Comparison of ENCODE assay signal across 8 cellular contexts in the genomic region with DNA sequence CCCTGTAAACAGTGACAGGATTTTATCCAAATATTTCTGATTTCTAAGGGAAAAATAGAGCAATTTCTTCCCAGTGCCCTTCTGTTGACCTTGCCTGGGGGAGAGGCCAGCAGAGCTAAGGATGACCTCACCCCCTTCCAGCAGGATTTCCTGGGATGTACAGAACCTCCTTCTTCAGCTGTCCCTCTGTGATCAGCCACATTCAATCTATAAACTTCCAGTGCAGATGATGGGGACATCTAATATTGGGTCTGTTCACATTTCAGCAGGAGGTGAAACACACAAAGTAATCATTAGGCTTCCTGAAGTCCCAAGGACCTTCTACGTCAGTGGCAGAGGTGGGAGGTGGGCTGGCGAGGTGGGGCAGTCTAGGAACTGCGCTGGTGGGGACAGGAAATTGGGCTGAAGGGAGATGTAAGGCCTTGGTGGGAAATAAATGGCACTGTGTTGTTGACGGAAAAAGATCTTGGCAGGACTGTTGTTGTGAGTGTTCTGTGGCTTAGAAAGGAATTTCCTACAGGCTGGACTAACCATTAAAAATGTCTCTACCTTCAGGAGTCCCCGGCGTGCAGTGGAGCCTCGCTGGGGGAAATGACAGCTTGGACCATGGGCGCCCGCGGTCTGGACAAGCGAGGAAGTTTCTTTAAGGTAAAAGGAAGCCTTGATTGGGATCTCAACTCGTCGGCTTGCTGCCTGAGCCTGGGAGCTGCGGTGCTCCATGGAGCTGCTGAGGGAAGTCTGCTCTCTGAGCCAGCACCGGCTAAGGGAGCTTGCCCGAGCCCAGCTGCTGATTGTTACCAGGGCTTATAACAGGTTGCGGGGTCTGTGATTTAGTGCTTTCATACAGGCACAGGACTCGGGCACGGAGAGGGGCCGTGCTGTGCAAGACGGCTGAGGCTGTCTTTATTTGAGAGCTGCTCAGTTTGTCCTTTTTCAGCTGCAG.
DNase-seq lines count a peak whose midpoint lies in the region; ATAC-seq and TF ChIP-seq lines count a peak whose summit lies in the region.

No MANE protein-coding gene starts in this region.

- H3K27ac ChIP-seq in skin epidermis, result peak overlapping the region in 20 of 21 experiments; percentile 14 to 89 (median 62)

- in situ Hi-C loops in astrocyte of the cerebellum (cut with HindIII; ENCODE audit: low sequenced_read_pairs), result no loop called here

- ATAC-seq in GM18870 (IDR thresholded peaks at IDR 0.05; ENCODE audit: unreplicated experiment) (no peak), GM18520 (IDR thresholded peaks at IDR 0.05; ENCODE audit: unreplicated experiment) (no peak), HG02759 (IDR thresholded peaks at IDR 0.05; ENCODE audit: unreplicated experiment) (no peak), HG03039 (IDR thresholded peaks at IDR 0.05; ENCODE audit: unreplicated experiment) (no peak)

- peak; percentile 79 for DNase-seq in H4 (ENCODE audit: low spot score)
- DNase-seq in astrocyte of the cerebellum (ENCODE audit: low read depth), result peak; percentile 86
- peak; percentile 53 for DNase-seq in inferior parietal cortex (ENCODE audit: extremely low spot score)

- H3K4me3 ChIP-seq in astrocyte of the cerebellum (ENCODE audit: low read depth, low read length) (no peak overlapping the region), skin epidermis (peak overlapping the region in 6 of 7 experiments; percentile 1 to 26 (median 10))

- TF ChIP-seq CTCF in astrocyte of the cerebellum (IDR thresholded peaks at IDR 0.05; ENCODE audit: low read depth, low read length, missing control alignments), result no peak
